ENCODE assay signal across 16 cellular contexts in genomic region chr16:25114121-25114520, GRCh38.
"Had no signal": no experiment of that assay in that cellular context is flagged by ENCODE, and none has a peak within 500 bp of the region (broad histone marks: within the 10 kb centered on the region; RNA-seq: fewer than 3 reads in every experiment).

No MANE protein-coding gene starts in this region.

- H3K4me3 Mint-ChIP-seq: stimulated activated naive CD8-positive, alpha-beta T cell treated with anti-CD3 and anti-CD28 coated beads, Interleukin-15, Interleukin-2, amounts not matched to agents 100 ng/mL and 50 ng/mL, for 24 hours; T-helper 2 cell treated with Interferon-gamma antibody and Interleukin-4, amounts not matched to agents 5 μg/mL and 100 μg/mL, for 36 hours had no signal

- H3K4me3 ChIP-seq: mucosa of descending colon, prostate gland, tibial nerve, vagina had no signal

- H3K27me3 ChIP-seq: tibial nerve, vagina had no signal

- ATAC-seq: mucosa of descending colon, right cardiac atrium had no signal

- H3K36me3 Mint-ChIP-seq: naive B cell had no signal

- H3K27ac Mint-ChIP-seq: naive B cell; stimulated activated naive CD8-positive, alpha-beta T cell treated with anti-CD3 and anti-CD28 coated beads, Interleukin-15, Interleukin-2, amounts not matched to agents 100 ng/mL and 50 ng/mL, for 24 hours; T-helper 2 cell treated with Interferon-gamma antibody and Interleukin-4, amounts not matched to agents 5 μg/mL and 100 μg/mL, for 36 hours had no signal

- H3K27me3 Mint-ChIP-seq: naive B cell; stimulated activated naive CD8-positive, alpha-beta T cell treated with anti-CD3 and anti-CD28 coated beads, Interleukin-15, Interleukin-2, amounts not matched to agents 100 ng/mL and 50 ng/mL, for 24 hours had no signal

- DNase-seq: activated CD4-positive, alpha-beta T cell treated with anti-CD3 and anti-CD28 coated beads, Interleukin-2, amount 50 U/mL, for 48 hours; activated effector memory CD4-positive, alpha-beta T cell treated with Interleukin-2 at 50 U/mL for 16 hours; activated naive CD4-positive, alpha-beta T cell treated with anti-CD3 and anti-CD28 coated beads, Interleukin-2, amount 50 U/mL, for 16 hours; activated T-cell treated with anti-CD3 and anti-CD28 coated beads, Interleukin-2, amount 50 U/mL, for 1 hour; dermis blood vessel endothelial cell; effector memory CD4-positive, alpha-beta T cell; mesenchymal stem cell; mucosa of descending colon; naive B cell; right cardiac atrium had no signal

- FAIRE-seq: TTC549 had no signal

- H3K36me3 ChIP-seq: prostate gland, vagina had no signal

- H3K9me3 Mint-ChIP-seq: naive B cell; stimulated activated naive CD8-positive, alpha-beta T cell treated with anti-CD3 and anti-CD28 coated beads, Interleukin-15, Interleukin-2, amounts not matched to agents 100 ng/mL and 50 ng/mL, for 24 hours; T-helper 2 cell treated with Interferon-gamma antibody and Interleukin-4, amounts not matched to agents 5 μg/mL and 100 μg/mL, for 36 hours had no signal

- H3K27ac ChIP-seq: prostate gland, tibial nerve, vagina had no signal

- H3K9me3 ChIP-seq: mucosa of descending colon, prostate gland, tibial nerve, vagina had no signal
